Comparison of ENCODE assay signal across 8 cellular contexts in genomic region chr9:137240841-137241489, GRCh38. TPM values are rescaled to one million over a fixed set of nuclear protein-coding genes. Genes with fewer than 3 reads are reported as not detected.
DNase-seq lines count a peak whose midpoint lies in the region; ATAC-seq and TF ChIP-seq lines count a peak whose summit lies in the region.

Gene TUBB4B, plus strand, starts transcription at chr9:137241287. Its CDS starts 74 bp downstream, at chr9:137241361.

- H3K27ac Mint-ChIP-seq in activated T-cell treated with anti-CD3 and anti-CD28 coated beads, Interleukin-2, amount 50 U/mL, for 24 hours: peak within 1 kb of the TSS; percentile 98

- no peaks in the 10 kb centered on the region for H3K27me3 ChIP-seq in mucosa of rectum (ENCODE audit: control insufficient read depth in 2 of 2, insufficient read depth in 2 of 2, low read length in 2 of 2)

- H3K27me3 Mint-ChIP-seq in activated T-cell treated with anti-CD3 and anti-CD28 coated beads, Interleukin-2, amount 50 U/mL, for 24 hours: peaks cover 2% of the 10 kb centered on the region

- peak within 1 kb of the TSS; percentile 86 for H3K4me3 Mint-ChIP-seq in activated T-cell treated with anti-CD3 and anti-CD28 coated beads, Interleukin-2, amount 50 U/mL, for 24 hours

- H3K36me3 ChIP-seq in mucosa of rectum (ENCODE audit: control insufficient read depth in 2 of 2, insufficient read depth in 2 of 2, low read length in 2 of 2): peaks cover 14 to 19% of the 10 kb centered on the region in 2 donors

- in situ Hi-C loops in KBM-7 (cut with MboI; ENCODE audit: low pct_unique_long_range_greater_than_20kb, low sequenced_read_pairs): no loop called here

- H3K9me3 ChIP-seq in mucosa of rectum (ENCODE audit: control insufficient read depth in 2 of 2, low read length in 2 of 2): no peaks in the 10 kb centered on the region

- H3K27ac ChIP-seq in mucosa of rectum (ENCODE audit: low read depth in 2 of 2, low read length in 2 of 2): peak within 1 kb of the TSS; percentile 99

- peaks cover 36% of the 10 kb centered on the region for H3K36me3 Mint-ChIP-seq in activated T-cell treated with anti-CD3 and anti-CD28 coated beads, Interleukin-2, amount 50 U/mL, for 24 hours (ENCODE audit: low read depth)

- no peaks in the 10 kb centered on the region for H3K9me3 Mint-ChIP-seq in activated T-cell treated with anti-CD3 and anti-CD28 coated beads, Interleukin-2, amount 50 U/mL, for 24 hours

- DNase-seq in DMS153 treated with DMSO at 0.1 percent for 48 hours (lab: John Stamatoyannopoulos, UW; ENCODE audit: unreplicated experiment): peak; percentile 98
- peak; percentile 100 for DNase-seq in KBM-7
- peak; percentile 95 for DNase-seq in activated T-cell treated with anti-CD3 and anti-CD28 coated beads, Interleukin-2, amount 50 U/mL, for 24 hours
- peak; percentile 100 for DNase-seq in erythroblast (lab: John Stamatoyannopoulos, UW)
- peak; percentile 97 for DNase-seq in stimulated activated CD8-positive, alpha-beta memory T cell treated with anti-CD3 and anti-CD28 coated beads, Interleukin-4, amount 100 ng/mL, for 48 hours

- peak; percentile 100 for TF ChIP-seq POLR2A in erythroblast (IDR thresholded peaks at IDR 0.05; ENCODE audit: low read length)

- ATAC-seq in GM21717 (IDR thresholded peaks at IDR 0.05; ENCODE audit: unreplicated experiment): peak; percentile 59

- H3K4me1 Mint-ChIP-seq in activated T-cell treated with anti-CD3 and anti-CD28 coated beads, Interleukin-2, amount 50 U/mL, for 24 hours (ENCODE audit: low read depth): peaks cover 41% of the 10 kb centered on the region

- peak within 1 kb of the TSS; percentile 75 to 85 for H3K4me3 ChIP-seq in mucosa of rectum (ENCODE audit: low read length in 2 of 2)

- H3K9ac ChIP-seq in mucosa of rectum (ENCODE audit: low read depth in 1 of 2, low read length in 2 of 2): peak within 1 kb of the TSS; percentile 72 to 94

- peaks cover 52 to 60% of the 10 kb centered on the region in 2 donors for H3K4me1 ChIP-seq in mucosa of rectum (ENCODE audit: control insufficient read depth in 2 of 2, insufficient read depth in 2 of 2, low read length in 2 of 2)

TF ChIP-seq in PFSK-1, 5 proteins besides CTCF, POLR2A, EP300 and RAD21:
- TF ChIP-seq FOXP2 (optimal IDR thresholded peaks at IDR 0.05; ENCODE audit: borderline replicate concordance, extremely low read depth, extremely low read length, insufficient read depth) (no peak), SIN3A (IDR thresholded peaks at IDR 0.05; ENCODE audit: borderline replicate concordance, insufficient read depth, low read length) (no peak), REST (IDR thresholded peaks at IDR 0.05; ENCODE audit: insufficient read depth in 1 of 2, low read depth in 2 of 2, low read length in 2 of 2) (peak in 1 of 2 experiments; percentile 52; a peak in 1 of 4 replicates), POLR2AphosphoS5 (IDR thresholded peaks at IDR 0.05; ENCODE audit: low read depth, low read length) (peak; percentile 98), TAF1 (IDR thresholded peaks at IDR 0.05; ENCODE audit: borderline replicate concordance, insufficient read depth, low read length) (peak; percentile 95)

RNA-seq across cellular contexts. Expression of gene TUBB4B, which starts in this region (rescaled TPM):
- 293 TPM for polyA plus RNA-seq in PFSK-1 (2012; ENCODE audit: insufficient read length, low read depth)

Comparison
In these comparisons a context has a peak if more than half of its experiments do, and no peak if none do; other contexts are left out.
1. Peak in every context shown above with its lines: DNase-seq, ATAC-seq, H3K4me3 ChIP-seq and H3K27ac ChIP-seq.